Comparison of ENCODE assay signal across 3 cellular contexts in the genomic region with DNA sequence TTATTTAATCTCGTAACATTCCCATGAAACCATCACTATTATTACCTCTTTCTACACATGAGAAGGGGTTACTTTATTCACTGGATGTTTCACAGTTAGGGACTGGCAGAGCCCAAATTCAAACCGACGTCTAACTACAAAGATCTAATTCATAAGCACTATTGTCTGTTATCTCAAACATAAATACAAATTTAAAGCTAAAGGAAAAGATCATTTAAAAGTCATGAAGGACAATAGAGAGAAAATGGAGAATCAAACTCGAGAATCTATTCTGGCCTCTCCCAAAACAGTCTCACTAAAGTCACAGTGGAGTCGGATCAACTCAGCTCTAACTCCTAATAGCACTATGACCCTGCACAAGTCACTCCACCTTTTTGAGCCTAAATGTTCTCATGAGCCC.
"Had no signal": no experiment of that assay in that cellular context is flagged by ENCODE, and none has a peak within 500 bp of the region (broad histone marks: within the 10 kb centered on the region; RNA-seq: fewer than 3 reads in every experiment).

No MANE protein-coding gene starts in this region.

- ATAC-seq: GM12878 had no signal

- DNase-seq: GDM1, GF-D8 had no signal

- H3K4me3 ChIP-seq: GM12878 had no signal
